16 cellular contexts compared by ENCODE assay signal in the genomic region with DNA sequence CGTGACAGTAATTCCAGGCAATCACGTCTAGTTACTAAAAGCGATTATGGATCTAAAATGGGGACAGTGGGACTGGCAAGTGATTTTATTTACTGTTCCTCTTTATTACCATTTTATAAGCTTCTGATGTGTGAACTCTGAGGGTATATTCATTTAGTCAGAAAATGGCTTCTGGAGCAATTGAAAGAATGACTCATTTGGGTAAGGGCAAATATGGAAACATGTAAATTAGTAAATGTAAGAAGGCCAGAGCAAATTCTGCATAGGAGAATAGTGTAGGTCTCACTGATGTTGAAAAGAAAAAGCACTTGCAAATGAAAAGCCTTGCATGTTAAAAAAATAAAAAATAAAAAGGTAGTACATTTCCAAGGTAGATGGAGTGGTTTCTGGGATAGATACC.
DNase-seq lines count a peak whose midpoint lies in the region; ATAC-seq, FAIRE-seq and TF ChIP-seq lines count a peak whose summit lies in the region.
"Had no signal": no experiment of that assay in that cellular context is flagged by ENCODE, and none has a peak within 500 bp of the region (broad histone marks: within the 10 kb centered on the region; RNA-seq: fewer than 3 reads in every experiment).

No MANE protein-coding gene starts in this region.

- H3K27ac ChIP-seq in GM12878 (ENCODE audit: control insufficient read depth, insufficient read depth) = no peak overlapping the region
- H3K27ac ChIP-seq: GM23248, SJSA1 had no signal

- H3K9me3 ChIP-seq in GM12878 (replicated peaks; ENCODE audit: control insufficient read depth, insufficient read depth, low read length) = no peaks in the 10 kb centered on the region
- H3K9me3 ChIP-seq in mucosa of descending colon = no peaks in the 10 kb centered on the region
- H3K9me3 ChIP-seq: Caco-2, SJSA1 had no signal

- no peaks in the 10 kb centered on the region for H3K4me1 ChIP-seq in GM12878 (ENCODE audit: control insufficient read depth, insufficient read depth, low read length)
- peaks cover 6% of the 10 kb centered on the region for H3K4me1 ChIP-seq in mucosa of descending colon (ENCODE audit: low read depth)

- no peaks in the 10 kb centered on the region for H4K20me1 ChIP-seq in GM12878 (ENCODE audit: control insufficient read depth, insufficient read depth)

- H3K36me3 ChIP-seq in GM12878 (ENCODE audit: control insufficient read depth in 2 of 2, insufficient read depth in 2 of 2, low read length in 1 of 2) (no peaks in the 10 kb centered on the region), mucosa of descending colon (ENCODE audit: low read depth) (no peaks in the 10 kb centered on the region)
- H3K36me3 ChIP-seq: SJSA1 had no signal

- no TSS peak for BruUV-seq in GM12878 (replicated peaks; lab: Mats Ljungman, UMichigan)

- 52% methylated on average over 3 of the region's 3 CpGs for WGBS in GM12878 (ENCODE audit: insufficient coverage, insufficient replicate concordance, low lambda C conversion rate, missing lambda C conversion rate)

- no peak overlapping the region for H3K4me2 ChIP-seq in GM12878 (ENCODE audit: control insufficient read depth, insufficient read depth)

- peak; percentile 51 for ATAC-seq in GM18861 (IDR thresholded peaks at IDR 0.05; ENCODE audit: unreplicated experiment)
- peak; percentile 68 for ATAC-seq in GM19395 (IDR thresholded peaks at IDR 0.05; ENCODE audit: unreplicated experiment)
- peak; percentile 74 for ATAC-seq in HG03159 (IDR thresholded peaks at IDR 0.05; ENCODE audit: unreplicated experiment)
- peak; percentile 41 for ATAC-seq in GM12878
- no peak for ATAC-seq in mucosa of descending colon
- ATAC-seq in GM21423 (IDR thresholded peaks at IDR 0.05; ENCODE audit: unreplicated experiment) = no peak

- no peak overlapping the region for H3K9ac ChIP-seq in GM12878 (ENCODE audit: control insufficient read depth, insufficient read depth, low read length)
- H3K9ac ChIP-seq: GM23248 had no signal

- POLR2A ChIA-PET in GM12878 (lab: Charles Lee) = no interaction called here

- no peak overlapping the region for H3K4me3 ChIP-seq in GM12878
- no peak overlapping the region for H3K4me3 ChIP-seq in mucosa of descending colon
- H3K4me3 ChIP-seq: GM23248, SJSA1 had no signal

- intact Hi-C loops in GM12878 (cut with micrococcal nuclease; ENCODE audit: unreplicated experiment) = no loop called here
- intact Hi-C loops in mucosa of descending colon (cut with DNase I, micrococcal nuclease) = no loop called here

- FAIRE-seq in GM12878 (lab: Jason Lieb, UNC) = no peak

- CTCF ChIA-PET in GM12878 (lab: Yijun Ruan, JAX) = no interaction called here

- no peak overlapping the region for H2AFZ ChIP-seq in GM12878 (ENCODE audit: control insufficient read depth, low read depth, low read length)
- H2AFZ ChIP-seq: GM23248 had no signal

- H3K79me2 ChIP-seq in GM12878 (ENCODE audit: control insufficient read depth, insufficient read depth, low read length) = no peaks in the 10 kb centered on the region

- TF ChIP-seq EP300 in GM12878 (IDR thresholded peaks at IDR 0.05; ENCODE audit: borderline replicate concordance in 1 of 2, control insufficient read depth in 1 of 2, low read depth in 2 of 2, low read length in 2 of 2) = no peak

- in situ Hi-C loops in GM12878 (cut with MboI) = no loop called here

- no peaks in the 10 kb centered on the region; a peak in 1 of 4 replicates for H3K27me3 ChIP-seq in GM12878 (replicated peaks in 1 of 2; ENCODE audit: control insufficient read depth in 2 of 2, insufficient read depth in 2 of 2, low read length in 1 of 2)
- H3K27me3 ChIP-seq: SJSA1 had no signal

- no peak for TF ChIP-seq CTCF in GM12878 (IDR thresholded peaks at IDR 0.05 in 2 of 3, conservative IDR thresholded peaks at IDR 0.05 in 1 of 3; ENCODE audit: control insufficient read depth in 2 of 3, extremely low read depth in 1 of 3, insufficient read depth in 1 of 3, low read depth in 3 of 3, low read length in 3 of 3)
- no peak for TF ChIP-seq CTCF in mucosa of descending colon (IDR thresholded peaks at IDR 0.05)

- TF ChIP-seq POLR2A in GM12878 (IDR thresholded peaks at IDR 0.05; ENCODE audit: low read depth, low read length) = no peak

- RAD21 ChIA-PET in GM12878 (lab: Charles Lee; ENCODE audit: unreplicated experiment) = no interaction called here

- DNase-seq in GM12878 (ENCODE audit: low read depth, low spot score) = no peak
- no peak for DNase-seq in mucosa of descending colon
- DNase-seq in NCI-H1417 (lab: John Stamatoyannopoulos, UW) = no peak
- DNase-seq: Caco-2; CD4-positive, CD25-positive, alpha-beta regulatory T cell; DMS153; GM23248; HCEC 1CT; NCI-H2029 treated with DMSO at 0.1 percent for 48 hours; NCI-H2171 treated with DMSO at 0.1 percent for 48 hours; T-helper 2 cell had no signal

- SMC1A ChIA-PET in GM12878 (lab: Charles Lee; ENCODE audit: uncharacterized antibody, unreplicated experiment) = no interaction called here

- TF ChIP-seq RAD21 in GM12878 (IDR thresholded peaks at IDR 0.05; ENCODE audit: insufficient read depth, low read depth, low read length) = no peak

TF ChIP-seq in GM12878, 131 proteins besides CTCF, POLR2A, EP300 and RAD21:
- TF ChIP-seq TCF3 (IDR thresholded peaks at IDR 0.05; ENCODE audit: borderline replicate concordance, insufficient read depth, low read depth, low read length) (no peak), SUZ12 (IDR thresholded peaks at IDR 0.05; ENCODE audit: unreplicated experiment) (no peak), TCF12 (IDR thresholded peaks at IDR 0.05; ENCODE audit: low read depth, low read length) (no peak), NFXL1 (IDR thresholded peaks at IDR 0.05; ENCODE audit: borderline replicate concordance) (no peak), FOS (IDR thresholded peaks at IDR 0.05; ENCODE audit: borderline replicate concordance, extremely low read depth, insufficient read length) (no peak), POU2F2 (IDR thresholded peaks at IDR 0.05; ENCODE audit: borderline replicate concordance, low read depth, low read length) (no peak), TCF7 (IDR thresholded peaks at IDR 0.05; ENCODE audit: borderline replicate concordance) (no peak)
- TF ChIP-seq, protein P1, sequence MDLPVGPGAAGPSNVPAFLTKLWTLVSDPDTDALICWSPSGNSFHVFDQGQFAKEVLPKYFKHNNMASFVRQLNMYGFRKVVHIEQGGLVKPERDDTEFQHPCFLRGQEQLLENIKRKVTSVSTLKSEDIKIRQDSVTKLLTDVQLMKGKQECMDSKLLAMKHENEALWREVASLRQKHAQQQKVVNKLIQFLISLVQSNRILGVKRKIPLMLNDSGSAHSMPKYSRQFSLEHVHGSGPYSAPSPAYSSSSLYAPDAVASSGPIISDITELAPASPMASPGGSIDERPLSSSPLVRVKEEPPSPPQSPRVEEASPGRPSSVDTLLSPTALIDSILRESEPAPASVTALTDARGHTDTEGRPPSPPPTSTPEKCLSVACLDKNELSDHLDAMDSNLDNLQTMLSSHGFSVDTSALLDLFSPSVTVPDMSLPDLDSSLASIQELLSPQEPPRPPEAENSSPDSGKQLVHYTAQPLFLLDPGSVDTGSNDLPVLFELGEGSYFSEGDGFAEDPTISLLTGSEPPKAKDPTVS (IDR thresholded peaks at IDR 0.05; ENCODE audit: low read depth, low read length) = no peak
- TF ChIP-seq, protein P2, sequence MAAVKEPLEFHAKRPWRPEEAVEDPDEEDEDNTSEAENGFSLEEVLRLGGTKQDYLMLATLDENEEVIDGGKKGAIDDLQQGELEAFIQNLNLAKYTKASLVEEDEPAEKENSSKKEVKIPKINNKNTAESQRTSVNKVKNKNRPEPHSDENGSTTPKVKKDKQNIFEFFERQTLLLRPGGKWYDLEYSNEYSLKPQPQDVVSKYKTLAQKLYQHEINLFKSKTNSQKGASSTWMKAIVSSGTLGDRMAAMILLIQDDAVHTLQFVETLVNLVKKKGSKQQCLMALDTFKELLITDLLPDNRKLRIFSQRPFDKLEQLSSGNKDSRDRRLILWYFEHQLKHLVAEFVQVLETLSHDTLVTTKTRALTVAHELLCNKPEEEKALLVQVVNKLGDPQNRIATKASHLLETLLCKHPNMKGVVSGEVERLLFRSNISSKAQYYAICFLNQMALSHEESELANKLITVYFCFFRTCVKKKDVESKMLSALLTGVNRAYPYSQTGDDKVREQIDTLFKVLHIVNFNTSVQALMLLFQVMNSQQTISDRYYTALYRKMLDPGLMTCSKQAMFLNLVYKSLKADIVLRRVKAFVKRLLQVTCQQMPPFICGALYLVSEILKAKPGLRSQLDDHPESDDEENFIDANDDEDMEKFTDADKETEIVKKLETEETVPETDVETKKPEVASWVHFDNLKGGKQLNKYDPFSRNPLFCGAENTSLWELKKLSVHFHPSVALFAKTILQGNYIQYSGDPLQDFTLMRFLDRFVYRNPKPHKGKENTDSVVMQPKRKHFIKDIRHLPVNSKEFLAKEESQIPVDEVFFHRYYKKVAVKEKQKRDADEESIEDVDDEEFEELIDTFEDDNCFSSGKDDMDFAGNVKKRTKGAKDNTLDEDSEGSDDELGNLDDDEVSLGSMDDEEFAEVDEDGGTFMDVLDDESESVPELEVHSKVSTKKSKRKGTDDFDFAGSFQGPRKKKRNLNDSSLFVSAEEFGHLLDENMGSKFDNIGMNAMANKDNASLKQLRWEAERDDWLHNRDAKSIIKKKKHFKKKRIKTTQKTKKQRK (IDR thresholded peaks at IDR 0.05; ENCODE audit: low read depth, low read length) = no peak

Comparison
In these comparisons a context has a peak if more than half of its experiments do, and no peak if none do; other contexts are left out.
1. ATAC-seq: peak in GM18861 (single experiment), GM19395 (single experiment), HG03159 (single experiment) and GM12878 (single experiment); none in mucosa of descending colon (single experiment) and GM21423 (single experiment).